ENCODE assay signal across 1 cellular context in the genomic region with DNA sequence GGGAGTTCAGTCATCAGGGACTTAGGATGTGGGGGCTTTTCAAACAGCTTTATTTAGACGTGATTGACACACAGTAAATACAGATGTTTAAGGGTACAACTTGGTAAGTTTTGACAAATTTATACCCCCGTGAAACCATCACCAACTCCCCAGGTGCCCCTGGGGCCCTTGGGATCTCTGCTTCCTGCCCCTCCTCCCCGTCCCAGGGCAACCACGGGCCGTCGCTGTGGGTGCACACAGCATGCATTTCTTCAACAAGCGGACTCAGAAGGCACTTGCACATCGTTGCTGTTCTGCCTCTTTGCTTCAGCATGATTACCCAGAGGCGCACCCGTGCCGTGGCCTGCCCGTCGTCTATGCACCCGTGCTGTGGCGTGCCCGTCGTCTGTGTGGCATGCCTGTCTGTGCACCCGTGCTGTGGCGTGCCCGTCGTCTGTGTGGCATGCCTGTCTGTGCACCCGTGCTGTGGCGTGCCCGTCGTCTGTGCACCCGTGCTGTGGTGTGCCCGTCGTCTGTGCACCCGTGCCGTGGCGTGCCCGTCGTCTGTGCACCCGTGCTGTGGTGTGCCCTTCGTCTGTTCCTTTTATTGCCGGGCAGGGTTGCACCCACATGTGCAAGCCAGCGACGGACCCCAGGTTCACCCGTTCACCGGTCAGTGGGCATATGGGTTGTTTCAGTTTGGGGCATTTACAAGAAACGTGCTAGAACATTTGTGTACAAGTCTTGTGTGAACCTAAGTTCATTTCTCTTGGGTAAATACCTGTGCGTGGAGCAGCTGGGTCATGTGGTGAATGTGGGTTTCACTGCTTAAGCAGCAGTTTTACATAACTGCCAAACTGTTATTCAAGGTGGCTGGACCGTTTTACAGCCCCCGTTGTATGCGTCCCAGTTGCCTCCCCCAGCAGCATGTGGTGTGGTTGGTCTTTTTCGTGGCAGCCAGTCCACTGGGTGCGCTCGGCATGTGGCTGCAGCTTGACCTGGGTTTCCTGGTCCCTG.
A peak's percentile ranks its signal among the peaks of the same experiment; 100 is the strongest.
TF ChIP-seq lines count a peak whose summit lies in the region.

No MANE protein-coding gene starts in this region.

TF ChIP-seq in GM12878, 131 proteins besides CTCF, POLR2A, EP300 and RAD21 (continued from another document and continues in another):
- TF ChIP-seq BCLAF1 (IDR thresholded peaks at IDR 0.05) (no peak), ETV6 (conservative IDR thresholded peaks at IDR 0.05 in 1 of 2, IDR thresholded peaks at IDR 0.05 in 1 of 2; ENCODE audit: borderline replicate concordance in 1 of 2, low read depth in 1 of 2) (peak in 1 of 2 experiments; percentile 27; a peak in 1 of 4 replicates), NFYA (IDR thresholded peaks at IDR 0.05; ENCODE audit: borderline replicate concordance, low read depth, low read length) (no peak), SMAD1 (IDR thresholded peaks at IDR 0.05; ENCODE audit: low read depth, partially characterized antibody) (no peak), TCF7 (IDR thresholded peaks at IDR 0.05; ENCODE audit: borderline replicate concordance) (no peak), ZNF24 (IDR thresholded peaks at IDR 0.05) (0 out of 2 replicates have a peak, but pooled peaks have one; percentile 31), IRF4 (IDR thresholded peaks at IDR 0.05; ENCODE audit: low read depth, low read length) (no peak), IRF3 (IDR thresholded peaks at IDR 0.05) (no peak), HDAC2 (IDR thresholded peaks at IDR 0.05) (no peak), NR2C1 (IDR thresholded peaks at IDR 0.05) (no peak), IKZF2 (IDR thresholded peaks at IDR 0.05) (no peak; a peak in 1 of 4 replicates), NR2F1 (conservative IDR thresholded peaks at IDR 0.05) (peak; percentile 18; the same call in 1 of the 2 replicates), STAT3 (IDR thresholded peaks at IDR 0.05; ENCODE audit: low read depth, low read length) (no peak), RAD51 (IDR thresholded peaks at IDR 0.05) (peak; percentile 68), ASH2L (IDR thresholded peaks at IDR 0.05; ENCODE audit: borderline replicate concordance, low read depth) (no peak), ZBTB11 (CRISPR knock-in tag; IDR thresholded peaks at IDR 0.05) (no peak), MYB (IDR thresholded peaks at IDR 0.05; ENCODE audit: borderline replicate concordance, low read depth, low read length) (peak; percentile 97), BHLHE40 (IDR thresholded peaks at IDR 0.05; ENCODE audit: borderline replicate concordance in 1 of 2, low read depth in 2 of 2, low read length in 1 of 2) (peak; percentile 19 to 24; a peak in 1 of 4 replicates), GATAD2B (conservative IDR thresholded peaks at IDR 0.05; ENCODE audit: low read depth) (no peak), POU2F2 (IDR thresholded peaks at IDR 0.05; ENCODE audit: borderline replicate concordance, low read depth, low read length) (peak; percentile 74; the same call in 1 of the 3 replicates), NRF1 (conservative IDR thresholded peaks at IDR 0.05; ENCODE audit: low read depth, low read length) (no peak), USF1 (IDR thresholded peaks at IDR 0.05; ENCODE audit: borderline replicate concordance, extremely low read length, insufficient read depth, low read depth, low read length) (no peak), ZBED1 (IDR thresholded peaks at IDR 0.05; ENCODE audit: borderline replicate concordance) (no peak), KLF5 (IDR thresholded peaks at IDR 0.05; ENCODE audit: partially characterized antibody) (no peak), CBX5 (IDR thresholded peaks at IDR 0.05; ENCODE audit: low read depth) (no peak), MEF2B (IDR thresholded peaks at IDR 0.05; ENCODE audit: partially characterized antibody, poor library complexity, severe bottlenecking) (peak; percentile 92), MTA2 (IDR thresholded peaks at IDR 0.05; ENCODE audit: low read depth) (no peak), RELB (IDR thresholded peaks at IDR 0.05; ENCODE audit: low read depth) (no peak), SIX5 (IDR thresholded peaks at IDR 0.05; ENCODE audit: low read depth, low read length, severe bottlenecking) (no peak), ESRRA (IDR thresholded peaks at IDR 0.05; ENCODE audit: low read length) (no peak)
- TF ChIP-seq, protein P1, sequence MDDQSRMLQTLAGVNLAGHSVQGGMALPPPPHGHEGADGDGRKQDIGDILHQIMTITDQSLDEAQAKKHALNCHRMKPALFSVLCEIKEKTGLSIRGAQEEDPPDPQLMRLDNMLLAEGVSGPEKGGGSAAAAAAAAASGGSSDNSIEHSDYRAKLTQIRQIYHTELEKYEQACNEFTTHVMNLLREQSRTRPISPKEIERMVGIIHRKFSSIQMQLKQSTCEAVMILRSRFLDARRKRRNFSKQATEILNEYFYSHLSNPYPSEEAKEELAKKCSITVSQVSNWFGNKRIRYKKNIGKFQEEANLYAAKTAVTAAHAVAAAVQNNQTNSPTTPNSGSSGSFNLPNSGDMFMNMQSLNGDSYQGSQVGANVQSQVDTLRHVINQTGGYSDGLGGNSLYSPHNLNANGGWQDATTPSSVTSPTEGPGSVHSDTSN (IDR thresholded peaks at IDR 0.05; ENCODE audit: insufficient replicate concordance, low read depth, low read length): no peak
- TF ChIP-seq, protein P2, sequence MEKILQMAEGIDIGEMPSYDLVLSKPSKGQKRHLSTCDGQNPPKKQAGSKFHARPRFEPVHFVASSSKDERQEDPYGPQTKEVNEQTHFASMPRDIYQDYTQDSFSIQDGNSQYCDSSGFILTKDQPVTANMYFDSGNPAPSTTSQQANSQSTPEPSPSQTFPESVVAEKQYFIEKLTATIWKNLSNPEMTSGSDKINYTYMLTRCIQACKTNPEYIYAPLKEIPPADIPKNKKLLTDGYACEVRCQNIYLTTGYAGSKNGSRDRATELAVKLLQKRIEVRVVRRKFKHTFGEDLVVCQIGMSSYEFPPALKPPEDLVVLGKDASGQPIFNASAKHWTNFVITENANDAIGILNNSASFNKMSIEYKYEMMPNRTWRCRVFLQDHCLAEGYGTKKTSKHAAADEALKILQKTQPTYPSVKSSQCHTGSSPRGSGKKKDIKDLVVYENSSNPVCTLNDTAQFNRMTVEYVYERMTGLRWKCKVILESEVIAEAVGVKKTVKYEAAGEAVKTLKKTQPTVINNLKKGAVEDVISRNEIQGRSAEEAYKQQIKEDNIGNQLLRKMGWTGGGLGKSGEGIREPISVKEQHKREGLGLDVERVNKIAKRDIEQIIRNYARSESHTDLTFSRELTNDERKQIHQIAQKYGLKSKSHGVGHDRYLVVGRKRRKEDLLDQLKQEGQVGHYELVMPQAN (conservative IDR thresholded peaks at IDR 0.05): no peak; the same call in 1 of the 2 replicates
- TF ChIP-seq, protein P3, sequence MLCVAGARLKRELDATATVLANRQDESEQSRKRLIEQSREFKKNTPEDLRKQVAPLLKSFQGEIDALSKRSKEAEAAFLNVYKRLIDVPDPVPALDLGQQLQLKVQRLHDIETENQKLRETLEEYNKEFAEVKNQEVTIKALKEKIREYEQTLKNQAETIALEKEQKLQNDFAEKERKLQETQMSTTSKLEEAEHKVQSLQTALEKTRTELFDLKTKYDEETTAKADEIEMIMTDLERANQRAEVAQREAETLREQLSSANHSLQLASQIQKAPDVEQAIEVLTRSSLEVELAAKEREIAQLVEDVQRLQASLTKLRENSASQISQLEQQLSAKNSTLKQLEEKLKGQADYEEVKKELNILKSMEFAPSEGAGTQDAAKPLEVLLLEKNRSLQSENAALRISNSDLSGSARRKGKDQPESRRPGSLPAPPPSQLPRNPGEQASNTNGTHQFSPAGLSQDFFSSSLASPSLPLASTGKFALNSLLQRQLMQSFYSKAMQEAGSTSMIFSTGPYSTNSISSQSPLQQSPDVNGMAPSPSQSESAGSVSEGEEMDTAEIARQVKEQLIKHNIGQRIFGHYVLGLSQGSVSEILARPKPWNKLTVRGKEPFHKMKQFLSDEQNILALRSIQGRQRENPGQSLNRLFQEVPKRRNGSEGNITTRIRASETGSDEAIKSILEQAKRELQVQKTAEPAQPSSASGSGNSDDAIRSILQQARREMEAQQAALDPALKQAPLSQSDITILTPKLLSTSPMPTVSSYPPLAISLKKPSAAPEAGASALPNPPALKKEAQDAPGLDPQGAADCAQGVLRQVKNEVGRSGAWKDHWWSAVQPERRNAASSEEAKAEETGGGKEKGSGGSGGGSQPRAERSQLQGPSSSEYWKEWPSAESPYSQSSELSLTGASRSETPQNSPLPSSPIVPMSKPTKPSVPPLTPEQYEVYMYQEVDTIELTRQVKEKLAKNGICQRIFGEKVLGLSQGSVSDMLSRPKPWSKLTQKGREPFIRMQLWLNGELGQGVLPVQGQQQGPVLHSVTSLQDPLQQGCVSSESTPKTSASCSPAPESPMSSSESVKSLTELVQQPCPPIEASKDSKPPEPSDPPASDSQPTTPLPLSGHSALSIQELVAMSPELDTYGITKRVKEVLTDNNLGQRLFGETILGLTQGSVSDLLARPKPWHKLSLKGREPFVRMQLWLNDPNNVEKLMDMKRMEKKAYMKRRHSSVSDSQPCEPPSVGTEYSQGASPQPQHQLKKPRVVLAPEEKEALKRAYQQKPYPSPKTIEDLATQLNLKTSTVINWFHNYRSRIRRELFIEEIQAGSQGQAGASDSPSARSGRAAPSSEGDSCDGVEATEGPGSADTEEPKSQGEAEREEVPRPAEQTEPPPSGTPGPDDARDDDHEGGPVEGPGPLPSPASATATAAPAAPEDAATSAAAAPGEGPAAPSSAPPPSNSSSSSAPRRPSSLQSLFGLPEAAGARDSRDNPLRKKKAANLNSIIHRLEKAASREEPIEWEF (IDR thresholded peaks at IDR 0.05; ENCODE audit: insufficient replicate concordance, low read depth, low read length): no peak
